In the genomic region with DNA sequence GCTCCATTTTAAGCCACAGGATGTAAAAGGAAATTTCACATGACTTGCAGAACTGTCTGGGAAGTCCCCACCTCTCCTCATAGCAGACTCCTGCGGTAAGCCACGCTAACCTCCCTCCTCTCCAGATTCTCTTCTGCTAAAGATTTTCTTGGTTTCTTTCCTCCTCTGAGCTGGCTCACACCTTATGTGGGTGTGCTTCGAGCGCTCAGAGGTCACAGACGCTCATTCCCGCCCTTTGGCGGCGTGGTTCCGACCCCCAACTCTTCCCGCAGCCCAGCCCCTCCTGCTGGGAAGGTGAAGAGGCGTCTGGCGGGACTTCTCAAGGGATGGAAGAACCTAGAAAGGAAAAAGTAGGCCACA, we compare ENCODE assay signal across 14 cellular contexts.
A peak's percentile ranks its signal among the peaks of the same experiment; 100 is the strongest.
DNase-seq lines count a peak whose midpoint lies in the region; ATAC-seq and TF ChIP-seq lines count a peak whose summit lies in the region.
"Had no signal": no experiment of that assay in that cellular context is flagged by ENCODE, and none has a peak within 500 bp of the region (broad histone marks: within the 10 kb centered on the region; RNA-seq: fewer than 3 reads in every experiment).

No MANE protein-coding gene starts in this region.

- ATAC-seq in HG02759 (IDR thresholded peaks at IDR 0.05; ENCODE audit: unreplicated experiment), result no peak

- in situ Hi-C loops in astrocyte of the spinal cord (cut with HindIII; ENCODE audit: low sequenced_read_pairs), result no loop called here

- peak; percentile 64 for DNase-seq in GM12865 (ENCODE audit: low read depth)
- peak; percentile 38 for DNase-seq in activated CD4-positive, CD25-positive, alpha-beta regulatory T cell treated with anti-CD3 and anti-CD28 coated beads, Interleukin-2, amount 50 U/mL, for 72 hours
- peak; percentile 3 for DNase-seq in astrocyte of the spinal cord (ENCODE audit: low read depth, low spot score)
- DNase-seq in stimulated activated CD4-positive, alpha-beta T cell treated with anti-CD3 and anti-CD28 coated beads, Interleukin-4, amount 100 ng/mL, for 1 hour, result peak; percentile 43
- no peak for DNase-seq in NAMALWA (ENCODE audit: low spot score)
- no peak for DNase-seq in hippocampal formation (lab: John Stamatoyannopoulos, UW)
- no peak for DNase-seq in NCI-H1694 treated with DMSO at 0.1 percent for 48 hours (lab: John Stamatoyannopoulos, UW)
- DNase-seq: CD8-positive, alpha-beta memory T cell; midbrain; NCI-H446; SHP77; tibial artery had no signal

- TF ChIP-seq CTCF in GM12865 (IDR thresholded peaks at IDR 0.05; ENCODE audit: insufficient read depth, low read depth, low read length, missing control alignments), result no peak
- TF ChIP-seq CTCF in astrocyte of the spinal cord (IDR thresholded peaks at IDR 0.05; ENCODE audit: low read depth, low read length), result no peak

- H3K4me3 ChIP-seq in GM12865 (ENCODE audit: low read depth, low read length), result no peak overlapping the region
- no peak overlapping the region for H3K4me3 ChIP-seq in astrocyte of the spinal cord (ENCODE audit: low read depth, low read length)
- H3K4me3 ChIP-seq: right atrium auricular region, tibial artery had no signal

Comparison
In these comparisons a context has a peak if more than half of its experiments do, and no peak if none do; other contexts are left out.
1. DNase-seq: peak in GM12865 (single experiment), activated CD4-positive, CD25-positive, alpha-beta regulatory T cell treated with anti-CD3 and anti-CD28 coated beads, Interleukin-2, amount 50 U/mL, for 72 hours (single experiment), astrocyte of the spinal cord (single experiment) and stimulated activated CD4-positive, alpha-beta T cell treated with anti-CD3 and anti-CD28 coated beads, Interleukin-4, amount 100 ng/mL, for 1 hour (single experiment); none in NAMALWA (single experiment), hippocampal formation (0 of 2) and NCI-H1694 treated with DMSO at 0.1 percent for 48 hours (single experiment).